In genomic region chr17:42920922-42921321, GRCh38 we compare ENCODE assay signal across 2 cellular contexts.
TF ChIP-seq lines count a peak whose summit lies in the region.

No MANE protein-coding gene starts in this region.

TF ChIP-seq in GM12878, 131 proteins besides CTCF, POLR2A, EP300 and RAD21:
- TF ChIP-seq SREBF1 (IDR thresholded peaks at IDR 0.05; ENCODE audit: low read length) = no peak
- TF ChIP-seq HDAC2 (IDR thresholded peaks at IDR 0.05) = no peak
- no peak for TF ChIP-seq IRF5 (IDR thresholded peaks at IDR 0.05; ENCODE audit: borderline replicate concordance)
- TF ChIP-seq YY1 (IDR thresholded peaks at IDR 0.05; ENCODE audit: low read depth, low read length) = no peak
- no peak for TF ChIP-seq CHD2 (IDR thresholded peaks at IDR 0.05; ENCODE audit: borderline replicate concordance, low read depth, low read length)
- TF ChIP-seq ATF3 (IDR thresholded peaks at IDR 0.05; ENCODE audit: borderline replicate concordance, extremely low read depth, low read depth, low read length) = no peak
- TF ChIP-seq STAT1 (conservative IDR thresholded peaks at IDR 0.05) = no peak
- no peak for TF ChIP-seq HDAC6 (IDR thresholded peaks at IDR 0.05; ENCODE audit: unreplicated experiment)
- no peak for TF ChIP-seq SUPT20H (IDR thresholded peaks at IDR 0.05; ENCODE audit: borderline replicate concordance, control insufficient read depth, low read depth, low read length)
- no peak for TF ChIP-seq CBX5 (IDR thresholded peaks at IDR 0.05; ENCODE audit: low read depth)

TF ChIP-seq in HepG2, 621 proteins besides CTCF, POLR2A, EP300 and RAD21 (continues in another document):
- no peak for TF ChIP-seq NCOA2 (CRISPR knock-in tag; IDR thresholded peaks at IDR 0.05)
- no peak for TF ChIP-seq NR1H2 (CRISPR knock-in tag; IDR thresholded peaks at IDR 0.05; ENCODE audit: borderline replicate concordance, low read depth)
- TF ChIP-seq PHB2 (IDR thresholded peaks at IDR 0.05; ENCODE audit: partially characterized antibody) = no peak
- no peak for TF ChIP-seq RELA (CRISPR knock-in tag; IDR thresholded peaks at IDR 0.05)
- TF ChIP-seq ZNF556 (CRISPR knock-in tag; IDR thresholded peaks at IDR 0.05; ENCODE audit: borderline replicate concordance) = no peak
- TF ChIP-seq ZFP82 (CRISPR knock-in tag; IDR thresholded peaks at IDR 0.05; ENCODE audit: borderline replicate concordance) = no peak
- peak; percentile 54; the same call in 1 of the 2 replicates for TF ChIP-seq RCOR2 (CRISPR knock-in tag; IDR thresholded peaks at IDR 0.05)
- 0 out of 2 replicates have a peak, but pooled peaks have one; percentile 38 for TF ChIP-seq ZSCAN9 (CRISPR knock-in tag; IDR thresholded peaks at IDR 0.05; ENCODE audit: borderline replicate concordance)
- TF ChIP-seq TFE3 (CRISPR knock-in tag; IDR thresholded peaks at IDR 0.05) = peak; percentile 55
- no peak for TF ChIP-seq RAD51 (IDR thresholded peaks at IDR 0.05; ENCODE audit: borderline replicate concordance)
- no peak for TF ChIP-seq ZNF12 (CRISPR knock-in tag; IDR thresholded peaks at IDR 0.05)
- no peak; the same call in 1 of the 2 replicates for TF ChIP-seq FOXK1 (CRISPR knock-in tag; IDR thresholded peaks at IDR 0.05; ENCODE audit: borderline replicate concordance, low read depth)
- TF ChIP-seq CBX5 (CRISPR knock-in tag; IDR thresholded peaks at IDR 0.05; ENCODE audit: borderline replicate concordance) = no peak
- TF ChIP-seq HMG20A (CRISPR knock-in tag; IDR thresholded peaks at IDR 0.05; ENCODE audit: borderline replicate concordance) = peak; percentile 47; the same call in 1 of the 2 replicates
- TF ChIP-seq NR2F1 (CRISPR knock-in tag; IDR thresholded peaks at IDR 0.05) = no peak
- TF ChIP-seq GRHL1 (CRISPR knock-in tag; conservative IDR thresholded peaks at IDR 0.05) = no peak
- no peak for TF ChIP-seq E2F5 (CRISPR knock-in tag; conservative IDR thresholded peaks at IDR 0.05)
- TF ChIP-seq GTF2F1 (IDR thresholded peaks at IDR 0.05; ENCODE audit: low read length) = no peak
- peak; percentile 45; the same call in 1 of the 2 replicates for TF ChIP-seq HDAC2 (CRISPR knock-in tag; IDR thresholded peaks at IDR 0.05)
- no peak for TF ChIP-seq ZBTB25 (CRISPR knock-in tag; IDR thresholded peaks at IDR 0.05)
- no peak for TF ChIP-seq SMAD1 (CRISPR knock-in tag; IDR thresholded peaks at IDR 0.05; ENCODE audit: borderline replicate concordance, low read depth)
- no peak for TF ChIP-seq ZNF501 (CRISPR knock-in tag; IDR thresholded peaks at IDR 0.05)
- TF ChIP-seq ZNF205 (CRISPR knock-in tag; IDR thresholded peaks at IDR 0.05) = no peak
- TF ChIP-seq ZNF768 (CRISPR knock-in tag; IDR thresholded peaks at IDR 0.05) = no peak
- TF ChIP-seq ATF3 (CRISPR knock-in tag; IDR thresholded peaks at IDR 0.05) = no peak
- TF ChIP-seq FOSL1 (CRISPR knock-in tag; IDR thresholded peaks at IDR 0.05; ENCODE audit: borderline replicate concordance) = no peak
- no peak for TF ChIP-seq NFKB2 (CRISPR knock-in tag; IDR thresholded peaks at IDR 0.05; ENCODE audit: borderline replicate concordance)
- TF ChIP-seq ELF4 (CRISPR knock-in tag; IDR thresholded peaks at IDR 0.05; ENCODE audit: borderline replicate concordance) = no peak; the same call in 1 of the 2 replicates
- TF ChIP-seq ZNF567 (CRISPR knock-in tag; IDR thresholded peaks at IDR 0.05; ENCODE audit: borderline replicate concordance) = no peak
- TF ChIP-seq TERF1 (CRISPR knock-in tag; IDR thresholded peaks at IDR 0.05) = no peak
- 0 out of 2 replicates have a peak, but pooled peaks have one; percentile 49 for TF ChIP-seq ARID4A (CRISPR knock-in tag; IDR thresholded peaks at IDR 0.05; ENCODE audit: borderline replicate concordance)
- no peak for TF ChIP-seq NR3C1 (CRISPR knock-in tag; IDR thresholded peaks at IDR 0.05)
- no peak for TF ChIP-seq FOSL2 (CRISPR knock-in tag; IDR thresholded peaks at IDR 0.05)
- no peak for TF ChIP-seq ZNF180 (CRISPR knock-in tag; IDR thresholded peaks at IDR 0.05; ENCODE audit: borderline replicate concordance, low read depth)
- TF ChIP-seq YEATS2 (CRISPR knock-in tag; IDR thresholded peaks at IDR 0.05; ENCODE audit: borderline replicate concordance) = no peak
- TF ChIP-seq HMG20B (CRISPR knock-in tag; conservative IDR thresholded peaks at IDR 0.05) = no peak; the same call in 1 of the 2 replicates
- TF ChIP-seq CENPBD1 (CRISPR knock-in tag; IDR thresholded peaks at IDR 0.05; ENCODE audit: borderline replicate concordance, low read depth) = no peak
- no peak for TF ChIP-seq ZNF83 (CRISPR knock-in tag; IDR thresholded peaks at IDR 0.05; ENCODE audit: borderline replicate concordance)
- TF ChIP-seq MYC (CRISPR knock-in tag; IDR thresholded peaks at IDR 0.05; ENCODE audit: borderline replicate concordance) = no peak
- TF ChIP-seq ZBTB20 (CRISPR knock-in tag; IDR thresholded peaks at IDR 0.05; ENCODE audit: borderline replicate concordance, low read depth) = 0 out of 2 replicates have a peak, but pooled peaks have one; percentile 26
- 0 out of 2 replicates have a peak, but pooled peaks have one; percentile 36 for TF ChIP-seq FOXO4 (CRISPR knock-in tag; conservative IDR thresholded peaks at IDR 0.05)
- 0 out of 2 replicates have a peak, but pooled peaks have one; percentile 20 for TF ChIP-seq ZMYM4 (CRISPR knock-in tag; IDR thresholded peaks at IDR 0.05)
- no peak for TF ChIP-seq TCF7L2 (IDR thresholded peaks at IDR 0.05; ENCODE audit: low read depth, low read length)
- TF ChIP-seq NFIB (CRISPR knock-in tag; IDR thresholded peaks at IDR 0.05; ENCODE audit: borderline replicate concordance) = no peak
- no peak for TF ChIP-seq ZNF30 (CRISPR knock-in tag; IDR thresholded peaks at IDR 0.05)
- no peak for TF ChIP-seq HNRNPK (IDR thresholded peaks at IDR 0.05; ENCODE audit: low read depth, low read length, poor library complexity, severe bottlenecking)
- no peak for TF ChIP-seq HNRNPH1 (optimal IDR thresholded peaks at IDR 0.05; ENCODE audit: low read depth, low read length)
- TF ChIP-seq ZNF275 (CRISPR knock-in tag; IDR thresholded peaks at IDR 0.05; ENCODE audit: borderline replicate concordance) = no peak
- TF ChIP-seq ZNF335 (CRISPR knock-in tag; IDR thresholded peaks at IDR 0.05) = no peak
